In the genomic region with DNA sequence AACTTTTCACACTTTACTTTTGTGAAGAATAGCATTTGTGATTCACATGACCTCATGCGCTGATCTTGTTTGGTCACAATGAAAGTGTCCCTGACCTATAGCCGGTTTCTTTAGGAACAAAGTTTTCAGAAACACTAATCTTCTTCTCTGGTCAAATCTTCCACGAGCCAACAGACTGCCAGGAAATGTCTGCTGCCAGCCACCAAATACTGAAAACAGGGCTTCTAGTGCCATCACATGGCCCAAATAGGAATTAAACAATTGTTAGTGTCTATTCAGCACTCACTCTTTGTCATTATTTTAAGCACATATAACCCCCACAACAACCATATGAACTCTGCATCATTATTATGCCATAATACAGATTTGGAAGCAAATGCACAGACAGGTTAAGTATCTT, we compare ENCODE assay signal across 8 cellular contexts.
DNase-seq lines count a peak whose midpoint lies in the region; ATAC-seq and TF ChIP-seq lines count a peak whose summit lies in the region.

No MANE protein-coding gene starts in this region.

- H4K8ac ChIP-seq in mesendoderm (ENCODE audit: low read depth, low read length) = no peak overlapping the region

- H2BK15ac ChIP-seq in mesendoderm (replicated peaks; ENCODE audit: low read depth) = no peak overlapping the region

- no peak overlapping the region for H3K9ac ChIP-seq in mesendoderm (ENCODE audit: low read length)

- no peak overlapping the region for H3K4me3 ChIP-seq in mesendoderm (ENCODE audit: low read length)
- no peak overlapping the region for H3K4me3 ChIP-seq in CD8-positive, alpha-beta T cell (ENCODE audit: low read depth, low read length)
- no peak overlapping the region for H3K4me3 ChIP-seq in uterus

- no peaks in the 10 kb centered on the region for H3K4me1 ChIP-seq in mesendoderm (ENCODE audit: control insufficient read depth, low read depth, low read length)
- no peaks in the 10 kb centered on the region for H3K4me1 ChIP-seq in CD8-positive, alpha-beta T cell (ENCODE audit: insufficient read depth, low read length)
- no peaks in the 10 kb centered on the region for H3K4me1 ChIP-seq in uterus

- no peak overlapping the region for H3K23ac ChIP-seq in mesendoderm (ENCODE audit: low read length)

- H4K5ac ChIP-seq in mesendoderm (ENCODE audit: low read length) = no peak overlapping the region

- ATAC-seq in HG02623 (IDR thresholded peaks at IDR 0.05; ENCODE audit: unreplicated experiment) (peak; percentile 70), HG03457 (IDR thresholded peaks at IDR 0.05; ENCODE audit: unreplicated experiment) (no peak)
- no peak for ATAC-seq in CD8-positive, alpha-beta T cell

- H3K4me2 ChIP-seq in mesendoderm (ENCODE audit: low read length) = no peak overlapping the region

- H3K27ac Mint-ChIP-seq in CD8-positive, alpha-beta T cell = no peak overlapping the region

- no peak overlapping the region for H2AK5ac ChIP-seq in mesendoderm (ENCODE audit: low read length)

- WGBS in mesendoderm (ENCODE audit: extremely low coverage, insufficient coverage, low lambda C conversion rate) = no CpG with 5 or more reads among the region's 3 CpGs

- no peak overlapping the region for H3K4ac ChIP-seq in mesendoderm (ENCODE audit: low read depth, low read length)

- H3K27me3 ChIP-seq in mesendoderm (ENCODE audit: insufficient read depth, low read length, poor library complexity) = no peaks in the 10 kb centered on the region
- H3K27me3 ChIP-seq in CD8-positive, alpha-beta T cell (ENCODE audit: insufficient read depth, low read length) = no peaks in the 10 kb centered on the region
- H3K27me3 ChIP-seq in uterus = no peaks in the 10 kb centered on the region

- no peak overlapping the region for H2BK120ac ChIP-seq in mesendoderm (ENCODE audit: low read depth, low read length)

- H3K9me3 Mint-ChIP-seq in CD8-positive, alpha-beta T cell = no peaks in the 10 kb centered on the region

- no peak overlapping the region for H3K18ac ChIP-seq in mesendoderm (ENCODE audit: low read length)

- H3K56ac ChIP-seq in mesendoderm (ENCODE audit: low read length) = no peak overlapping the region

- H3K79me2 ChIP-seq in mesendoderm (ENCODE audit: control insufficient read depth, insufficient read depth, low read length) = no peaks in the 10 kb centered on the region

- DNase-seq in DMS153 treated with DMSO at 0.1 percent for 48 hours (lab: John Stamatoyannopoulos, UW; ENCODE audit: unreplicated experiment) = peak; percentile 45
- peak; percentile 37 to 67 for DNase-seq in NCI-H524 (lab: John Stamatoyannopoulos, UW)
- peak; percentile 64 for DNase-seq in dedifferentiated amniotic fluid mesenchymal stem cell (ENCODE audit: extremely low spot score)
- peak; percentile 76 for DNase-seq in mesendoderm
- no peak for DNase-seq in CD8-positive, alpha-beta T cell
- DNase-seq in uterus = no peak

- intact Hi-C loops in CD8-positive, alpha-beta T cell (cut with DNase I, micrococcal nuclease) = no loop called here
- intact Hi-C loops in uterus (cut with DNase I; ENCODE audit: low total_unique reads) = no loop called here

- no peak overlapping the region for H3K27ac ChIP-seq in mesendoderm (ENCODE audit: low read depth, low read length)
- H3K27ac ChIP-seq in CD8-positive, alpha-beta T cell (ENCODE audit: low read depth, low read length) = no peak overlapping the region
- no peak overlapping the region for H3K27ac ChIP-seq in uterus

- no peaks in the 10 kb centered on the region for H3K79me1 ChIP-seq in mesendoderm (ENCODE audit: low read length)

- CTCF ChIA-PET in CD8-positive, alpha-beta T cell (lab: Charles Lee) = no interaction called here

- no peak for TF ChIP-seq POLR2A in uterus (IDR thresholded peaks at IDR 0.05)

- H3K27me3 Mint-ChIP-seq in CD8-positive, alpha-beta T cell (ENCODE audit: low read depth) = peaks cover 2% of the 10 kb centered on the region

- H3K36me3 ChIP-seq in mesendoderm (ENCODE audit: control insufficient read depth, insufficient read depth, low read length) = no peaks in the 10 kb centered on the region
- no peaks in the 10 kb centered on the region for H3K36me3 ChIP-seq in CD8-positive, alpha-beta T cell (ENCODE audit: insufficient read depth, low read length)
- H3K36me3 ChIP-seq in uterus = no peaks in the 10 kb centered on the region

- no peaks in the 10 kb centered on the region for H3K4me1 Mint-ChIP-seq in CD8-positive, alpha-beta T cell (ENCODE audit: low read depth)

- TF ChIP-seq CTCF in CD8-positive, alpha-beta T cell (IDR thresholded peaks at IDR 0.05) = no peak
- peak in 1 of 4 experiments; percentile 27 for TF ChIP-seq CTCF in uterus (IDR thresholded peaks at IDR 0.05)

- H3K9me3 ChIP-seq in CD8-positive, alpha-beta T cell (ENCODE audit: low read length) = no peaks in the 10 kb centered on the region
- H3K9me3 ChIP-seq in uterus = no peaks in the 10 kb centered on the region

- no peak overlapping the region for H2BK5ac ChIP-seq in mesendoderm (ENCODE audit: low read length)

- POLR2A ChIA-PET in CD8-positive, alpha-beta T cell (lab: Charles Lee) = no interaction called here

- no peaks in the 10 kb centered on the region for H3K36me3 Mint-ChIP-seq in CD8-positive, alpha-beta T cell

- H3K4me3 Mint-ChIP-seq in CD8-positive, alpha-beta T cell = no peak overlapping the region

Comparison
In these comparisons a context has a peak if more than half of its experiments do, and no peak if none do; other contexts are left out.
1. DNase-seq: peak in DMS153 treated with DMSO at 0.1 percent for 48 hours (single experiment), NCI-H524 (2 of 2), dedifferentiated amniotic fluid mesenchymal stem cell (single experiment) and mesendoderm (single experiment); none in CD8-positive, alpha-beta T cell (0 of 7) and uterus (0 of 2).